Comparison of ENCODE assay signal across 15 cellular contexts in the genomic region with DNA sequence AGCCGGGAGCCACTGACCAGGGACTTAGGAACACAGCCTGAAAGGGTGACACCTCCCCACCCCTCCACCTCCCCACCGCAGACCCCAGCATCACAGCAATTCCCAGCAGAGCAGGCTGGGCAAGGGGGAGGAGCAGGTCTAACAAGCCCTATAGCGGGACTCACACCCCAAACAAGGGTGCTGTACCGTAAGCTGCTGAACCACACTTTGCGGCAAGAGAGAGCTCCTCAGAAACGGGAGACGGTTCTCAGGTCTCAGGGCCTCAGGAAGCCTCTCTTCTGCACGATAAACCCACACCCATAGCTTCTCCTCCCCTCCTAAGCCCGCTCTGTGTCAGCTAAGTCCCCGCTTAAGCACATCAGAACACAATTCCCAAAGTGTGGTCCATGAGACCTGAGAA.
"Had no signal": no experiment of that assay in that cellular context is flagged by ENCODE, and none has a peak within 500 bp of the region (broad histone marks: within the 10 kb centered on the region; RNA-seq: fewer than 3 reads in every experiment).

No MANE protein-coding gene starts in this region.

- H3K36me3 Mint-ChIP-seq: activated naive CD4-positive, alpha-beta T cell treated with anti-CD3 and anti-CD28 coated beads, Interleukin-2, amount 50 U/mL, for 72 hours; brain had no signal

- H3K9me3 Mint-ChIP-seq: activated B cell treated with CpG ODN at 0.5 μM for 24 hours; activated naive CD4-positive, alpha-beta T cell treated with anti-CD3 and anti-CD28 coated beads, Interleukin-2, amount 50 U/mL, for 72 hours; activated T-helper 2 cell treated with anti-CD3 and anti-CD28 coated beads, Interferon-gamma antibody, Interleukin-2, Interleukin-4, amounts not matched to agents 10 μg/mL and 5 μg/mL and 100 μg/mL, durations not matched to agents 14 hours and 24 hours and 36 hours; naive thymus-derived CD4-positive, alpha-beta T cell had no signal

- H3K27ac Mint-ChIP-seq: activated B cell treated with CpG ODN at 0.5 μM for 24 hours; activated naive CD4-positive, alpha-beta T cell treated with anti-CD3 and anti-CD28 coated beads, Interleukin-2, amount 50 U/mL, for 72 hours; activated T-helper 2 cell treated with anti-CD3 and anti-CD28 coated beads, Interferon-gamma antibody, Interleukin-2, Interleukin-4, amounts not matched to agents 10 μg/mL and 5 μg/mL and 100 μg/mL, durations not matched to agents 14 hours and 24 hours and 36 hours had no signal

- H3K4me3 Mint-ChIP-seq: activated B cell treated with CpG ODN at 0.5 μM for 24 hours, brain had no signal

- H3K4me1 ChIP-seq: colonic mucosa, suprapubic skin had no signal

- H3K27ac ChIP-seq: colonic mucosa, suprapubic skin had no signal

- H3K9me3 ChIP-seq: colonic mucosa, suprapubic skin had no signal

- H3K27me3 Mint-ChIP-seq: activated B cell treated with CpG ODN at 0.5 μM for 24 hours, brain had no signal

- H3K36me3 ChIP-seq: colonic mucosa, suprapubic skin had no signal

- H3K4me3 ChIP-seq: colonic mucosa, suprapubic skin had no signal

- DNase-seq: activated B cell treated with CpG ODN at 0.5 μM for 24 hours; central memory CD4-positive, alpha-beta T cell; colonic mucosa; left colon; naive thymus-derived CD4-positive, alpha-beta T cell; retina; stimulated activated CD4-positive, alpha-beta T cell treated with anti-CD3 and anti-CD28 coated beads, Interleukin-2, amount 100 ng/mL, for 48 hours; stimulated activated naive CD4-positive, alpha-beta T cell treated with Interleukin-2 at 50 U/mL for 16 hours; T-helper 2 cell; trophoblast cell had no signal

- H3K27me3 ChIP-seq: colonic mucosa, suprapubic skin had no signal

- ATAC-seq: esophagus mucosa; left colon; naive thymus-derived CD4-positive, alpha-beta T cell had no signal
